In genomic region chr12:121819212-121819949, GRCh38 we compare ENCODE assay signal across 27 cellular contexts. TPM values are rescaled to one million over a fixed set of nuclear protein-coding genes. Genes with fewer than 3 reads are reported as not detected.
DNase-seq lines count a peak whose midpoint lies in the region; ATAC-seq, FAIRE-seq and TF ChIP-seq lines count a peak whose summit lies in the region.
"Had no signal": no experiment of that assay in that cellular context is flagged by ENCODE, and none has a peak within 500 bp of the region (broad histone marks: within the 10 kb centered on the region; RNA-seq: fewer than 3 reads in every experiment).

No MANE protein-coding gene starts in this region.

- WGBS in K562 (ENCODE audit: insufficient coverage, low coverage, missing lambda C conversion rate) = 97% methylated on average over 15 of the region's 22 CpGs

- H3K4me1 Mint-ChIP-seq in activated CD4-positive, alpha-beta T cell treated with anti-CD3 and anti-CD28 coated beads, Interleukin-2, amount 10 ng/mL, durations not matched to agents 7 days and 5 days = peaks cover 3% of the 10 kb centered on the region

- no peak for ATAC-seq in K562
- no peak for ATAC-seq in GM21723 (IDR thresholded peaks at IDR 0.05; ENCODE audit: unreplicated experiment)
- ATAC-seq: Panc1, Right ventricle myocardium inferior had no signal

- H3K27me3 Mint-ChIP-seq in activated CD4-positive, alpha-beta T cell treated with anti-CD3 and anti-CD28 coated beads, Interleukin-2, amount 10 ng/mL, durations not matched to agents 7 days and 5 days = no peaks in the 10 kb centered on the region
- H3K27me3 Mint-ChIP-seq: CD4-positive, CD25-positive, alpha-beta regulatory T cell had no signal

- no peak for TF ChIP-seq POLR2A in K562 (conservative IDR thresholded peaks at IDR 0.05)

- peaks cover 28% of the 10 kb centered on the region for H3K4me1 ChIP-seq in BLaER1
- peaks cover 0 to 9% of the 10 kb centered on the region in 2 experiments; a peak in 2 of 5 replicates for H3K4me1 ChIP-seq in K562 (replicated peaks in 1 of 2; ENCODE audit: control insufficient read depth in 2 of 2, insufficient read depth in 2 of 2, low read length in 2 of 2)
- H3K4me1 ChIP-seq in osteoblast (ENCODE audit: insufficient read depth, low read length) = no peaks in the 10 kb centered on the region

- no peak for DNase-seq in activated CD4-positive, alpha-beta T cell treated with anti-CD3 and anti-CD28 coated beads, Interleukin-2, amount 10 ng/mL, durations not matched to agents 7 days and 5 days
- DNase-seq in activated CD4-positive, alpha-beta T cell treated with anti-CD3 and anti-CD28 coated beads for 1 hour = no peak
- no peak for DNase-seq in K562 (ENCODE audit: extremely low read depth in 1 of 4, low spot score in 3 of 4)
- DNase-seq in osteoblast (ENCODE audit: insufficient read length, low spot score, missing footprints) = peak; percentile 51
- DNase-seq in T-helper 1 cell = no peak
- no peak for DNase-seq in G401 (ENCODE audit: low spot score)
- DNase-seq: 8988T; CD4-positive, CD25-positive, alpha-beta regulatory T cell; COR-L47; DMS 273 treated with DMSO at 0.1 percent for 48 hours; DND-41; GDM1; HFFc6; IMR-90; Kasumi-1; MM.1S; NCI-H1092; NCI-H1436 treated with DMSO at 0.1 percent for 48 hours; NCI-H2029; NCI-H2171; NCI-H526 had no signal

- peaks cover 97% of the 10 kb centered on the region for H3K36me3 ChIP-seq in BLaER1
- peaks cover 86% of the 10 kb centered on the region for H3K36me3 ChIP-seq in K562 (ENCODE audit: control insufficient read depth, insufficient read depth, low read length)
- H3K36me3 ChIP-seq in osteoblast (ENCODE audit: insufficient read depth, low read length) = peaks cover 85% of the 10 kb centered on the region

- intact Hi-C loops in K562 (cut with micrococcal nuclease) = no loop called here

- H3K4me2 ChIP-seq in BLaER1 (peak overlapping the region; percentile 9; the same call in 1 of the 2 replicates), K562 (ENCODE audit: insufficient read depth, low read length) (no peak overlapping the region), osteoblast (ENCODE audit: insufficient read depth, low read length) (no peak overlapping the region)

- H3K27ac Mint-ChIP-seq in activated CD4-positive, alpha-beta T cell treated with anti-CD3 and anti-CD28 coated beads, Interleukin-2, amount 10 ng/mL, durations not matched to agents 7 days and 5 days = peak overlapping the region; percentile 9
- H3K27ac Mint-ChIP-seq: HFFc6 had no signal

- no peak overlapping the region for H3K4me3 Mint-ChIP-seq in activated CD4-positive, alpha-beta T cell treated with anti-CD3 and anti-CD28 coated beads, Interleukin-2, amount 10 ng/mL, durations not matched to agents 7 days and 5 days
- H3K4me3 Mint-ChIP-seq: CD4-positive, CD25-positive, alpha-beta regulatory T cell; HFFc6 had no signal

- H3K27me3 ChIP-seq in BLaER1 (no peaks in the 10 kb centered on the region), K562 (ENCODE audit: control insufficient read depth in 2 of 2, insufficient read depth in 2 of 2, low read length in 2 of 2) (no peaks in the 10 kb centered on the region), osteoblast (ENCODE audit: insufficient read depth, low read length) (no peaks in the 10 kb centered on the region)

- TF ChIP-seq CTCF in K562 (IDR thresholded peaks at IDR 0.05 in 2 of 3, conservative IDR thresholded peaks at IDR 0.05 in 1 of 3; ENCODE audit: insufficient read depth in 2 of 3, low read depth in 1 of 3, low read length in 3 of 3) (no peak), osteoblast (IDR thresholded peaks at IDR 0.05; ENCODE audit: extremely low read depth, low read depth, low read length) (no peak)

- no peaks in the 10 kb centered on the region for H3K9me1 ChIP-seq in K562 (ENCODE audit: control insufficient read depth, insufficient read depth, low read length)

- peaks cover 46% of the 10 kb centered on the region for H3K36me3 Mint-ChIP-seq in activated CD4-positive, alpha-beta T cell treated with anti-CD3 and anti-CD28 coated beads, Interleukin-2, amount 10 ng/mL, durations not matched to agents 7 days and 5 days (ENCODE audit: low read depth)

- H2AFZ ChIP-seq in K562 (ENCODE audit: low read depth, low read length) (no peak overlapping the region), osteoblast (ENCODE audit: low read length) (no peak overlapping the region)

- in situ Hi-C loops in K562 (cut with MboI) (no loop called here), G401 (cut with HindIII; ENCODE audit: low sequenced_read_pairs) (no loop called here)

- H3K9me3 ChIP-seq in BLaER1 (no peaks in the 10 kb centered on the region), K562 (replicated peaks; ENCODE audit: control insufficient read depth, insufficient read depth, low read depth, low read length) (no peaks in the 10 kb centered on the region), osteoblast (ENCODE audit: low read depth, low read length) (no peaks in the 10 kb centered on the region)

- H3K79me2 ChIP-seq in K562 (ENCODE audit: control insufficient read depth, insufficient read depth, low read length) (peaks cover 3% of the 10 kb centered on the region; the same call in 1 of the 3 replicates), osteoblast (ENCODE audit: insufficient read depth, low read length) (peaks cover 44% of the 10 kb centered on the region)

- 0 out of 2 replicates have a peak overlapping the region, but pooled peaks have one; percentile 16 for H3K9ac ChIP-seq in BLaER1
- H3K9ac ChIP-seq in K562 (ENCODE audit: insufficient read depth in 1 of 2, low read depth in 2 of 2, low read length in 2 of 2) = no peak overlapping the region; a peak in 1 of 4 replicates

- H3K27ac ChIP-seq in BLaER1 (peak overlapping the region; percentile 59), K562 (ENCODE audit: extremely low read depth, low read depth, low read length) (no peak overlapping the region), osteoblast (ENCODE audit: low read depth, low read length) (no peak overlapping the region)

- no TSS peak for BruUV-seq in K562 (replicated peaks; lab: Mats Ljungman, UMichigan)

- POLR2A ChIA-PET in activated CD4-positive, alpha-beta T cell treated with anti-CD3 and anti-CD28 coated beads, Interleukin-2, amount 10 ng/mL, durations not matched to agents 7 days and 5 days (lab: Charles Lee) = no interaction called here
- POLR2A ChIA-PET in K562 (lab: Yijun Ruan, JAX) = no interaction called here

- peaks cover 84% of the 10 kb centered on the region for H4K20me1 ChIP-seq in BLaER1
- H4K20me1 ChIP-seq in K562 (replicated peaks; ENCODE audit: control insufficient read depth, insufficient read depth, low read length) = no peaks in the 10 kb centered on the region; the same call in 1 of the 2 replicates
- H4K20me1 ChIP-seq in osteoblast (ENCODE audit: insufficient read depth, low read length) = peaks cover 22% of the 10 kb centered on the region

- TF ChIP-seq EP300 in K562 (IDR thresholded peaks at IDR 0.05; ENCODE audit: low read length) = no peak

- H3K4me3 ChIP-seq in BLaER1 = no peak overlapping the region
- no peak overlapping the region for H3K4me3 ChIP-seq in K562
- no peak overlapping the region for H3K4me3 ChIP-seq in osteoblast (ENCODE audit: insufficient read depth, low read length)

- no peak for TF ChIP-seq RAD21 in K562 (CRISPR knock-in tag; conservative IDR thresholded peaks at IDR 0.05 in 1 of 2, IDR thresholded peaks at IDR 0.05 in 1 of 2)

- CTCF ChIA-PET in activated CD4-positive, alpha-beta T cell treated with anti-CD3 and anti-CD28 coated beads, Interleukin-2, amount 10 ng/mL, durations not matched to agents 7 days and 5 days (lab: Charles Lee) = interaction anchor here (0.6 to 5.5 kb wide), 2 partner anchors 24 to 392 kb away, joined by 4 to 24 read pairs; partner anchors contain the start of gene RHOF
- CTCF ChIA-PET in K562 (lab: Yijun Ruan, JAX; ENCODE audit: low intra/inter-chr PET ratio) = no interaction called here

- FAIRE-seq in K562 (lab: Jason Lieb, UNC) = no peak
- FAIRE-seq: H54 had no signal

- no peaks in the 10 kb centered on the region for H3K9me3 Mint-ChIP-seq in activated CD4-positive, alpha-beta T cell treated with anti-CD3 and anti-CD28 coated beads, Interleukin-2, amount 10 ng/mL, durations not matched to agents 7 days and 5 days
- H3K9me3 Mint-ChIP-seq: CD4-positive, CD25-positive, alpha-beta regulatory T cell; HFFc6 had no signal

RNA-seq across cellular contexts. Expression of gene SETD1B, which starts 15.6 kb away (rescaled TPM):
- total RNA-seq in activated CD4-positive, alpha-beta T cell treated with anti-CD3 and anti-CD28 coated beads, Interleukin-2, amount 10 ng/mL, durations not matched to agents 7 days and 5 days = 10 to 100 TPM; 32.6 to 34.1 TPM
- 15.2 and 26.5 TPM in 2 replicates for total RNA-seq in K562 (2011; cell fraction: chromatin; rRNA removed; ENCODE audit: low replicate concordance)
- 12.8 and 13.4 TPM in 2 replicates for total RNA-seq in K562 (2011; cell fraction: nucleolus; rRNA removed)
- total RNA-seq in K562 (2011; cell fraction: nucleoplasm; rRNA removed) = 10.8 and 11.7 TPM in 2 replicates
- total RNA-seq in K562 (2014; rRNA removed) (2.9 and 4.7 TPM in 2 replicates), K562 (2014; rRNA removed; fragmentation: Illumina TruSeq; extraction: Trizol) (0.99 and 1.4 TPM in 2 replicates), K562 (2015; rRNA removed; fragmentation: Illumina TruSeq; extraction: Trizol) (2.1 and 3.1 TPM in 2 replicates), K562 (2021) (23.6 and 26.6 TPM in 2 replicates), osteoblast (5.0 and 5.8 TPM in 2 replicates)
- polyA plus RNA-seq in K562 (2011; rRNA removed) (0.77 and 1.1 TPM in 2 replicates), K562 (2014; fragmentation: Illumina TruSeq; extraction: Trizol) (6.1 and 10.6 TPM in 2 replicates), K562 (2014; fragmentation: Nextera tagmentation; extraction: Ambion mirVana) (1 to 10 TPM in 1 of 2 experiments, under 1 TPM in 1; 0.48 to 2.3 TPM), K562 (2014; rRNA removed) (6.9 and 7.1 TPM in 2 replicates)
- 0.75 and 1.0 TPM in 2 replicates for polyA plus RNA-seq in K562 (2011; cell fraction: cytosol; rRNA removed)
- 4.0 and 7.0 TPM in 2 replicates for polyA plus RNA-seq in K562 (2011; cell fraction: nucleus; rRNA removed)
- 8.4 and 8.6 TPM in 2 replicates for polyA plus RNA-seq in K562 (2012)
- 1.2 and 1.3 TPM in 2 replicates for polyA minus RNA-seq in K562 (2011; rRNA and poly(A)+ RNA removed)
- polyA minus RNA-seq in K562 (2011; cell fraction: cytosol; rRNA and poly(A)+ RNA removed) = 5.6 and 7.3 TPM in 2 replicates
- 2.8 and 3.1 TPM in 2 replicates for polyA minus RNA-seq in K562 (2011; cell fraction: nucleus; rRNA and poly(A)+ RNA removed)
- 0.62 and 2.8 TPM in 2 replicates for total RNA-seq in G401 (2014; rRNA removed; shearing (Covaris generic))

RNA-seq across cellular contexts. Expression of gene RHOF, which starts 25.9 kb away (rescaled TPM):
- 100 to 1,000 TPM; 132 to 148 TPM for total RNA-seq in activated CD4-positive, alpha-beta T cell treated with anti-CD3 and anti-CD28 coated beads, Interleukin-2, amount 10 ng/mL, durations not matched to agents 7 days and 5 days
- 78.6 and 99.1 TPM in 2 replicates for total RNA-seq in K562 (2011; cell fraction: chromatin; rRNA removed; ENCODE audit: low replicate concordance)
- total RNA-seq in K562 (2011; cell fraction: nucleolus; rRNA removed) = 34.0 and 38.0 TPM in 2 replicates
- 43.6 and 46.6 TPM in 2 replicates for total RNA-seq in K562 (2011; cell fraction: nucleoplasm; rRNA removed)
- total RNA-seq in K562 (2014; rRNA removed) (3.5 and 3.9 TPM in 2 replicates), K562 (2014; rRNA removed; fragmentation: Illumina TruSeq; extraction: Trizol) (3.1 and 3.9 TPM in 2 replicates), K562 (2015; rRNA removed; fragmentation: Illumina TruSeq; extraction: Trizol) (4.3 and 4.8 TPM in 2 replicates), K562 (2021) (10.1 and 10.4 TPM in 2 replicates), osteoblast (6.2 and 8.3 TPM in 2 replicates)
- polyA plus RNA-seq in K562 (2011; rRNA removed) (4.0 and 6.3 TPM in 2 replicates), K562 (2014; fragmentation: Illumina TruSeq; extraction: Trizol) (4.3 and 5.4 TPM in 2 replicates), K562 (2014; fragmentation: Nextera tagmentation; extraction: Ambion mirVana) (under 1 TPM; 0.13 to 0.45 TPM), K562 (2014; rRNA removed) (8.8 and 9.5 TPM in 2 replicates)
- 1.2 and 2.6 TPM in 2 replicates for polyA plus RNA-seq in K562 (2011; cell fraction: cytosol; rRNA removed)
- polyA plus RNA-seq in K562 (2011; cell fraction: nucleus; rRNA removed) = 21.6 and 23.6 TPM in 2 replicates
- 3.9 and 4.4 TPM in 2 replicates for polyA plus RNA-seq in K562 (2012)
- polyA minus RNA-seq in K562 (2011; rRNA and poly(A)+ RNA removed) = 3.8 and 8.5 TPM in 2 replicates
- 2.6 and 4.0 TPM in 2 replicates for polyA minus RNA-seq in K562 (2011; cell fraction: cytosol; rRNA and poly(A)+ RNA removed)
- polyA minus RNA-seq in K562 (2011; cell fraction: nucleus; rRNA and poly(A)+ RNA removed) = 19.9 and 31.2 TPM in 2 replicates
- total RNA-seq in G401 (2014; rRNA removed; shearing (Covaris generic)) = 35.3 and 46.6 TPM in 2 replicates

RNA-seq across cellular contexts. Expression of gene HPD, which starts 39.3 kb away (rescaled TPM):
- not detected for total RNA-seq in activated CD4-positive, alpha-beta T cell treated with anti-CD3 and anti-CD28 coated beads, Interleukin-2, amount 10 ng/mL, durations not matched to agents 7 days and 5 days
- total RNA-seq in K562 (2011; cell fraction: chromatin; rRNA removed; ENCODE audit: low replicate concordance) = 0.53 TPM in 1 of 2 replicates, not detected in the other
- 0.33 TPM in 1 of 2 replicates, not detected in the other for total RNA-seq in K562 (2011; cell fraction: nucleolus; rRNA removed)
- total RNA-seq in K562 (2011; cell fraction: nucleoplasm; rRNA removed) = not detected in 2 replicates
- total RNA-seq in K562 (2014; rRNA removed) (0.23 TPM in 1 of 2 replicates, not detected in the other), K562 (2014; rRNA removed; fragmentation: Illumina TruSeq; extraction: Trizol) (not detected in 2 replicates), K562 (2015; rRNA removed; fragmentation: Illumina TruSeq; extraction: Trizol) (not detected in 2 replicates), K562 (2021) (0.29 TPM in 2 replicates), osteoblast (under 0.01 TPM in 1 of 2 replicates, not detected in the other)
- polyA plus RNA-seq in K562 (2011; rRNA removed) (0.06 TPM in 1 of 2 replicates, not detected in the other), K562 (2014; fragmentation: Illumina TruSeq; extraction: Trizol) (not detected in 2 replicates), K562 (2014; fragmentation: Nextera tagmentation; extraction: Ambion mirVana) (under 1 TPM; 0.07 TPM), K562 (2014; rRNA removed) (0.09 TPM in 1 of 2 replicates, not detected in the other)
- 0.04 and 0.18 TPM in 2 replicates for polyA plus RNA-seq in K562 (2011; cell fraction: cytosol; rRNA removed)
- polyA plus RNA-seq in K562 (2011; cell fraction: nucleus; rRNA removed) = not detected in 2 replicates
- polyA plus RNA-seq in K562 (2012) = 0.08 and 0.36 TPM in 2 replicates
- 0.53 TPM in 1 of 2 replicates, not detected in the other for polyA minus RNA-seq in K562 (2011; rRNA and poly(A)+ RNA removed)
- polyA minus RNA-seq in K562 (2011; cell fraction: cytosol; rRNA and poly(A)+ RNA removed) = not detected in 2 replicates
- not detected in 2 replicates for polyA minus RNA-seq in K562 (2011; cell fraction: nucleus; rRNA and poly(A)+ RNA removed)
- 16.2 and 20.0 TPM in 2 replicates for total RNA-seq in G401 (2014; rRNA removed; shearing (Covaris generic))
- total RNA-seq: CD4-positive, CD25-positive, alpha-beta regulatory T cell; HT-29 had no signal
- polyA plus RNA-seq: CD4-positive, CD25-positive, alpha-beta regulatory T cell had no signal

Comparison
In these comparisons a context has a peak if more than half of its experiments do, and no peak if none do; other contexts are left out.
1. RNA of gene HPD, which starts 39.3 kb away (total RNA-seq): 16.2 to 20.0 TPM in G401; 0.23 to 0.53 TPM in K562, not detected in activated CD4-positive, alpha-beta T cell treated with anti-CD3 and anti-CD28 coated beads, Interleukin-2, amount 10 ng/mL, durations not matched to agents 7 days and 5 days and under 0.01 TPM in osteoblast; every median in the first group is over 10 times any median in the second.